In genomic region chr15:66829551-66830131, GRCh38 we compare ENCODE assay signal across 16 cellular contexts.
"Had no signal": no experiment of that assay in that cellular context is flagged by ENCODE, and none has a peak within 500 bp of the region (broad histone marks: within the 10 kb centered on the region; RNA-seq: fewer than 3 reads in every experiment).

No MANE protein-coding gene starts in this region.

- H3K4me1 ChIP-seq: breast epithelium, prostate gland had no signal

- H3K4me3 ChIP-seq: breast epithelium, dorsolateral prefrontal cortex, esophagus squamous epithelium, prostate gland, upper lobe of right lung had no signal

- H3K27me3 ChIP-seq: breast epithelium, dorsolateral prefrontal cortex, upper lobe of right lung had no signal

- H3K36me3 ChIP-seq: breast epithelium, esophagus squamous epithelium, prostate gland, upper lobe of right lung had no signal

- H3K9me3 ChIP-seq: breast epithelium, esophagus squamous epithelium, prostate gland, upper lobe of right lung had no signal

- ATAC-seq: natural killer cell treated with Interleukin-12 subunit alpha and Interleukin-12 subunit beta and Interleukin-15 and Interleukin-18, amount 100 ng/mL, for 72 hours; sciatic nerve; stimulated activated naive CD8-positive, alpha-beta T cell treated with anti-CD3 and anti-CD28 coated beads, Interleukin-15, Interleukin-2, amounts not matched to agents 100 U/mL and 50 U/mL, for 24 hours had no signal

- H3K27ac ChIP-seq: breast epithelium, dorsolateral prefrontal cortex, esophagus squamous epithelium, prostate gland, upper lobe of right lung had no signal

- DNase-seq: activated CD4-positive, alpha-beta T cell treated with anti-CD3 and anti-CD28 coated beads, Interleukin-2, amount 50 U/mL, for 4 hours; activated CD4-positive, CD25-positive, alpha-beta regulatory T cell; activated effector memory CD4-positive, alpha-beta T cell treated with Interleukin-2 at 50 U/mL for 16 hours; activated T-cell treated with anti-CD3 and anti-CD28 coated beads, Interleukin-2, amount 50 U/mL, for 1 hour; esophagus squamous epithelium; nucleus accumbens; stimulated activated CD4-positive, alpha-beta T cell treated with anti-CD3 and anti-CD28 coated beads, Interleukin-4, amount 100 ng/mL, for 1 hour; stimulated activated CD8-positive, alpha-beta memory T cell treated with anti-CD3 and anti-CD28 coated beads, Interleukin-4, amount 100 ng/mL, for 48 hours; stimulated activated naive CD8-positive, alpha-beta T cell treated with anti-CD3 and anti-CD28 coated beads, Interleukin-15, Interleukin-2, amounts not matched to agents 100 U/mL and 50 U/mL, for 24 hours; T-helper 2 cell had no signal
